Comparison of ENCODE assay signal across 18 cellular contexts in the genomic region with DNA sequence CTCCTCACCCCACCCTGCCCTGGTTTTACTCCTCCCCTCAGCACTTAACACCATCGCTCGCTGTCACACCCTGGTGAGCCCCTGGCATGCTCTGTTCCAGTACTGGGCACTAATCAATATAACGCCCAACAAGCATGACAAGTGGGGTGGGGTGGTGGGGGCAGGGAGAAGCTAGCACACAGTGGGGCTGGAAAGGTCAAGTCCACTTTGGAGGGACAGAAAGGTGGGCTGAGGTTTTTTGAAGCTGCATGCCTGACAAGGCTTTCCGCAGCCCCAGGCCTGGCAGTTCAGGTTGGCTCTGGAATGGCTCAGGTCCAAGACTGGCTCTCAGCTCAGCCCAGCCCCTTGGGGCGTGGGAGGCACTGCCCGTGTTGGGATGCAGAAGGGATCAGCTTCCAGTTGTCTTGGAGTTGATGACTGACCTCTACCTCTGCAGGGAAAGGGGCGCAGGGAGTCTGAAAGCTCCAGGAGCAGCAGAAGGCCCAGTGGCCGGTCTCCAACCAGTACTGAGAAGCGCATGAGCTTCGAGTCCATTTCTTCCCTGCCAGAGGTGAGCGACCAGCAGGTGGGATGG. TPM values are rescaled to one million over a fixed set of nuclear protein-coding genes. Genes with fewer than 3 reads are reported as not detected.
A peak's percentile ranks its signal among the peaks of the same experiment; 100 is the strongest.
DNase-seq lines count a peak whose midpoint lies in the region; ATAC-seq, FAIRE-seq and TF ChIP-seq lines count a peak whose summit lies in the region.
"Had no signal": no experiment of that assay in that cellular context is flagged by ENCODE, and none has a peak within 500 bp of the region (broad histone marks: within the 10 kb centered on the region; RNA-seq: fewer than 3 reads in every experiment).

No MANE protein-coding gene starts in this region.

- ATAC-seq in HG03432 (IDR thresholded peaks at IDR 0.05; ENCODE audit: unreplicated experiment): no peak
- ATAC-seq in GM18519 (IDR thresholded peaks at IDR 0.05; ENCODE audit: low FRiP score, unreplicated experiment): no peak

- no peak for TF ChIP-seq CTCF in bronchial epithelial cell (IDR thresholded peaks at IDR 0.05; ENCODE audit: insufficient read depth, low read length, severe bottlenecking)
- no peak for TF ChIP-seq CTCF in tibial artery (IDR thresholded peaks at IDR 0.05)

- no peaks in the 10 kb centered on the region for H3K9me3 ChIP-seq in tibial artery
- H3K9me3 ChIP-seq: MG63 had no signal

- peak; percentile 13 for FAIRE-seq in bronchial epithelial cell (lab: Jason Lieb, UNC)

- DNase-seq in bronchial epithelial cell (ENCODE audit: low read depth) (no peak), left kidney (ENCODE audit: low read depth, low spot score) (peak; percentile 58), tibial artery (no peak), NAMALWA (ENCODE audit: low spot score) (no peak)
- DNase-seq: CD8-positive, alpha-beta memory T cell; DND-41; GM23248; H7; KBM-7; MG63; NCI-H2029 treated with DMSO at 0.1 percent for 48 hours; NCI-H446 treated with DMSO at 0.1 percent for 48 hours; NCI-H526 treated with DMSO at 0.1 percent for 48 hours; PC-9; SHP77 treated with DMSO at 0.1 percent for 48 hours had no signal

- peak overlapping the region; percentile 46 to 50 for H3K27ac ChIP-seq in tibial artery
- H3K27ac ChIP-seq: GM23248, PC-9 had no signal

- no peaks in the 10 kb centered on the region for H3K27me3 ChIP-seq in bronchial epithelial cell (ENCODE audit: control insufficient read depth, insufficient read depth, low read length)
- no peaks in the 10 kb centered on the region for H3K27me3 ChIP-seq in tibial artery
- H3K27me3 ChIP-seq: MG63 had no signal

- peaks cover 0 to 50% (median 32%) of the 10 kb centered on the region in 4 donors for H3K4me1 ChIP-seq in tibial artery

- intact Hi-C loops in tibial artery (cut with DNase I; ENCODE audit: low total_unique reads): no loop called here

- no peak for TF ChIP-seq RAD21 in Ishikawa (IDR thresholded peaks at IDR 0.05; ENCODE audit: low read depth)

- peak; percentile 70 for TF ChIP-seq EP300 in Ishikawa (IDR thresholded peaks at IDR 0.05; ENCODE audit: borderline replicate concordance)

- H3K4me3 ChIP-seq in bronchial epithelial cell (ENCODE audit: low read depth, low read length) (no peak overlapping the region), tibial artery (no peak overlapping the region)
- H3K4me3 ChIP-seq: GM23248, MG63, PC-9 had no signal

- H3K36me3 ChIP-seq in bronchial epithelial cell (ENCODE audit: control insufficient read depth, insufficient read depth, low read length) (peaks cover 71% of the 10 kb centered on the region), tibial artery (peaks cover 76 to 88% (median 84%) of the 10 kb centered on the region in 3 donors)

TF ChIP-seq in Ishikawa, 13 proteins besides CTCF, POLR2A, EP300 and RAD21:
- TF ChIP-seq CREB1 (IDR thresholded peaks at IDR 0.05; ENCODE audit: low read depth) (no peak), CEBPB (IDR thresholded peaks at IDR 0.05) (no peak), TAF1 (IDR thresholded peaks at IDR 0.05; ENCODE audit: low read depth) (no peak), YY1 (IDR thresholded peaks at IDR 0.05; ENCODE audit: low read depth) (no peak), EGR1 (IDR thresholded peaks at IDR 0.05) (peak; percentile 71; the same call in 1 of the 2 replicates), FOXM1 (IDR thresholded peaks at IDR 0.05; ENCODE audit: borderline replicate concordance, low read depth) (no peak), NFIC (IDR thresholded peaks at IDR 0.05) (peak; percentile 83), TCF12 (IDR thresholded peaks at IDR 0.05; ENCODE audit: low read depth) (0 out of 2 replicates have a peak, but pooled peaks have one; percentile 49), USF1 (IDR thresholded peaks at IDR 0.05) (no peak), ZBTB7A (IDR thresholded peaks at IDR 0.05; ENCODE audit: low read depth) (no peak; the same call in 1 of the 2 replicates), TEAD4 (IDR thresholded peaks at IDR 0.05) (peak; percentile 81)
- TF ChIP-seq, protein P1, sequence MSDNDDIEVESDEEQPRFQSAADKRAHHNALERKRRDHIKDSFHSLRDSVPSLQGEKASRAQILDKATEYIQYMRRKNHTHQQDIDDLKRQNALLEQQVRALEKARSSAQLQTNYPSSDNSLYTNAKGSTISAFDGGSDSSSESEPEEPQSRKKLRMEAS (IDR thresholded peaks at IDR 0.05): no peak
- TF ChIP-seq, protein P2, sequence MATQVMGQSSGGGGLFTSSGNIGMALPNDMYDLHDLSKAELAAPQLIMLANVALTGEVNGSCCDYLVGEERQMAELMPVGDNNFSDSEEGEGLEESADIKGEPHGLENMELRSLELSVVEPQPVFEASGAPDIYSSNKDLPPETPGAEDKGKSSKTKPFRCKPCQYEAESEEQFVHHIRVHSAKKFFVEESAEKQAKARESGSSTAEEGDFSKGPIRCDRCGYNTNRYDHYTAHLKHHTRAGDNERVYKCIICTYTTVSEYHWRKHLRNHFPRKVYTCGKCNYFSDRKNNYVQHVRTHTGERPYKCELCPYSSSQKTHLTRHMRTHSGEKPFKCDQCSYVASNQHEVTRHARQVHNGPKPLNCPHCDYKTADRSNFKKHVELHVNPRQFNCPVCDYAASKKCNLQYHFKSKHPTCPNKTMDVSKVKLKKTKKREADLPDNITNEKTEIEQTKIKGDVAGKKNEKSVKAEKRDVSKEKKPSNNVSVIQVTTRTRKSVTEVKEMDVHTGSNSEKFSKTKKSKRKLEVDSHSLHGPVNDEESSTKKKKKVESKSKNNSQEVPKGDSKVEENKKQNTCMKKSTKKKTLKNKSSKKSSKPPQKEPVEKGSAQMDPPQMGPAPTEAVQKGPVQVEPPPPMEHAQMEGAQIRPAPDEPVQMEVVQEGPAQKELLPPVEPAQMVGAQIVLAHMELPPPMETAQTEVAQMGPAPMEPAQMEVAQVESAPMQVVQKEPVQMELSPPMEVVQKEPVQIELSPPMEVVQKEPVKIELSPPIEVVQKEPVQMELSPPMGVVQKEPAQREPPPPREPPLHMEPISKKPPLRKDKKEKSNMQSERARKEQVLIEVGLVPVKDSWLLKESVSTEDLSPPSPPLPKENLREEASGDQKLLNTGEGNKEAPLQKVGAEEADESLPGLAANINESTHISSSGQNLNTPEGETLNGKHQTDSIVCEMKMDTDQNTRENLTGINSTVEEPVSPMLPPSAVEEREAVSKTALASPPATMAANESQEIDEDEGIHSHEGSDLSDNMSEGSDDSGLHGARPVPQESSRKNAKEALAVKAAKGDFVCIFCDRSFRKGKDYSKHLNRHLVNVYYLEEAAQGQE (IDR thresholded peaks at IDR 0.05; ENCODE audit: low read depth): no peak

RNA-seq across cellular contexts. Expression of gene PLEKHG3, which starts 34.2 kb away (rescaled TPM):
- 32.4 and 35.8 TPM in 2 replicates for total RNA-seq in bronchial epithelial cell
